Comparison of ENCODE assay signal across 1 cellular context in the genomic region with DNA sequence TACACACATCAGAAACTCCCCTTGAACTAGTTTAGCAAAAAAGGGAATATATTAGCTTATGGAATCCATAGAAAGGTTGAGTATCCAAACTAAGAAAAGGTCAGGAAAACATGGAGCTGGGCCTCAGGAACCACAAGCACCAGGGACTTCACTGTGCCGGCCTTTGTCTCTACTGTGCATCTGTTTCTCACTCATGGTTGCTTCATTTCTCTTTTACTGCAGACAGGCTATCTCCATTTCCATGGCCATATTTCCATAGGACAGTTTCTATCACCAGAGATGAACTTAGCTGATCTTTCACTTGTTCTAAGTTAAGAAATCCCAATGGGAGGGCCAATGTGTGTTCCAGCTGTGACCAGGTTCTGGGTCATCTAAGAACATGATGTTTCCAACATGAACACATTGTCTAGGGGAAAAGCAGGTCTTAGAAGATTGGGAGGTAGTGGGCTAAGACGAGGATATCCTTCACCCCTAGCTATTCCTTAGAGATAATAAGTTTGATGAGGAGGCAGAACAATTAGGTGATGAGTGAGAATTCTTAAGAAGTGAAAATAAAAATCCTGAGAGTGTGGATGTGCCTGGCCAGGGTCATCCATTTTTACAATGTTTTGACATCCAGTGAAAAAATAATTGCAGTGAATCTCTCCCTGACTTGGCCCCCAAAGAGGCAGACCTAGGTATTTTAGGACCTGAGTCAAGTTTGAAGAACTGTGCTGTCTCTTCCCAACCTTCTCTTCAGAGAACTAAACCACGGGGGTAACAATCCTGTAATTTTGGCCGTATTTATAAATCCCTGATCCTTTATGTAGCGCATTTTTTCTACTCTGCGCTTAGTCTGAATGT.
TF ChIP-seq lines count a peak whose summit lies in the region.

No MANE protein-coding gene starts in this region.

TF ChIP-seq in K562, 482 proteins besides CTCF, POLR2A, EP300 and RAD21 (continued from another document and continues in another):
- TF ChIP-seq, protein P1, sequence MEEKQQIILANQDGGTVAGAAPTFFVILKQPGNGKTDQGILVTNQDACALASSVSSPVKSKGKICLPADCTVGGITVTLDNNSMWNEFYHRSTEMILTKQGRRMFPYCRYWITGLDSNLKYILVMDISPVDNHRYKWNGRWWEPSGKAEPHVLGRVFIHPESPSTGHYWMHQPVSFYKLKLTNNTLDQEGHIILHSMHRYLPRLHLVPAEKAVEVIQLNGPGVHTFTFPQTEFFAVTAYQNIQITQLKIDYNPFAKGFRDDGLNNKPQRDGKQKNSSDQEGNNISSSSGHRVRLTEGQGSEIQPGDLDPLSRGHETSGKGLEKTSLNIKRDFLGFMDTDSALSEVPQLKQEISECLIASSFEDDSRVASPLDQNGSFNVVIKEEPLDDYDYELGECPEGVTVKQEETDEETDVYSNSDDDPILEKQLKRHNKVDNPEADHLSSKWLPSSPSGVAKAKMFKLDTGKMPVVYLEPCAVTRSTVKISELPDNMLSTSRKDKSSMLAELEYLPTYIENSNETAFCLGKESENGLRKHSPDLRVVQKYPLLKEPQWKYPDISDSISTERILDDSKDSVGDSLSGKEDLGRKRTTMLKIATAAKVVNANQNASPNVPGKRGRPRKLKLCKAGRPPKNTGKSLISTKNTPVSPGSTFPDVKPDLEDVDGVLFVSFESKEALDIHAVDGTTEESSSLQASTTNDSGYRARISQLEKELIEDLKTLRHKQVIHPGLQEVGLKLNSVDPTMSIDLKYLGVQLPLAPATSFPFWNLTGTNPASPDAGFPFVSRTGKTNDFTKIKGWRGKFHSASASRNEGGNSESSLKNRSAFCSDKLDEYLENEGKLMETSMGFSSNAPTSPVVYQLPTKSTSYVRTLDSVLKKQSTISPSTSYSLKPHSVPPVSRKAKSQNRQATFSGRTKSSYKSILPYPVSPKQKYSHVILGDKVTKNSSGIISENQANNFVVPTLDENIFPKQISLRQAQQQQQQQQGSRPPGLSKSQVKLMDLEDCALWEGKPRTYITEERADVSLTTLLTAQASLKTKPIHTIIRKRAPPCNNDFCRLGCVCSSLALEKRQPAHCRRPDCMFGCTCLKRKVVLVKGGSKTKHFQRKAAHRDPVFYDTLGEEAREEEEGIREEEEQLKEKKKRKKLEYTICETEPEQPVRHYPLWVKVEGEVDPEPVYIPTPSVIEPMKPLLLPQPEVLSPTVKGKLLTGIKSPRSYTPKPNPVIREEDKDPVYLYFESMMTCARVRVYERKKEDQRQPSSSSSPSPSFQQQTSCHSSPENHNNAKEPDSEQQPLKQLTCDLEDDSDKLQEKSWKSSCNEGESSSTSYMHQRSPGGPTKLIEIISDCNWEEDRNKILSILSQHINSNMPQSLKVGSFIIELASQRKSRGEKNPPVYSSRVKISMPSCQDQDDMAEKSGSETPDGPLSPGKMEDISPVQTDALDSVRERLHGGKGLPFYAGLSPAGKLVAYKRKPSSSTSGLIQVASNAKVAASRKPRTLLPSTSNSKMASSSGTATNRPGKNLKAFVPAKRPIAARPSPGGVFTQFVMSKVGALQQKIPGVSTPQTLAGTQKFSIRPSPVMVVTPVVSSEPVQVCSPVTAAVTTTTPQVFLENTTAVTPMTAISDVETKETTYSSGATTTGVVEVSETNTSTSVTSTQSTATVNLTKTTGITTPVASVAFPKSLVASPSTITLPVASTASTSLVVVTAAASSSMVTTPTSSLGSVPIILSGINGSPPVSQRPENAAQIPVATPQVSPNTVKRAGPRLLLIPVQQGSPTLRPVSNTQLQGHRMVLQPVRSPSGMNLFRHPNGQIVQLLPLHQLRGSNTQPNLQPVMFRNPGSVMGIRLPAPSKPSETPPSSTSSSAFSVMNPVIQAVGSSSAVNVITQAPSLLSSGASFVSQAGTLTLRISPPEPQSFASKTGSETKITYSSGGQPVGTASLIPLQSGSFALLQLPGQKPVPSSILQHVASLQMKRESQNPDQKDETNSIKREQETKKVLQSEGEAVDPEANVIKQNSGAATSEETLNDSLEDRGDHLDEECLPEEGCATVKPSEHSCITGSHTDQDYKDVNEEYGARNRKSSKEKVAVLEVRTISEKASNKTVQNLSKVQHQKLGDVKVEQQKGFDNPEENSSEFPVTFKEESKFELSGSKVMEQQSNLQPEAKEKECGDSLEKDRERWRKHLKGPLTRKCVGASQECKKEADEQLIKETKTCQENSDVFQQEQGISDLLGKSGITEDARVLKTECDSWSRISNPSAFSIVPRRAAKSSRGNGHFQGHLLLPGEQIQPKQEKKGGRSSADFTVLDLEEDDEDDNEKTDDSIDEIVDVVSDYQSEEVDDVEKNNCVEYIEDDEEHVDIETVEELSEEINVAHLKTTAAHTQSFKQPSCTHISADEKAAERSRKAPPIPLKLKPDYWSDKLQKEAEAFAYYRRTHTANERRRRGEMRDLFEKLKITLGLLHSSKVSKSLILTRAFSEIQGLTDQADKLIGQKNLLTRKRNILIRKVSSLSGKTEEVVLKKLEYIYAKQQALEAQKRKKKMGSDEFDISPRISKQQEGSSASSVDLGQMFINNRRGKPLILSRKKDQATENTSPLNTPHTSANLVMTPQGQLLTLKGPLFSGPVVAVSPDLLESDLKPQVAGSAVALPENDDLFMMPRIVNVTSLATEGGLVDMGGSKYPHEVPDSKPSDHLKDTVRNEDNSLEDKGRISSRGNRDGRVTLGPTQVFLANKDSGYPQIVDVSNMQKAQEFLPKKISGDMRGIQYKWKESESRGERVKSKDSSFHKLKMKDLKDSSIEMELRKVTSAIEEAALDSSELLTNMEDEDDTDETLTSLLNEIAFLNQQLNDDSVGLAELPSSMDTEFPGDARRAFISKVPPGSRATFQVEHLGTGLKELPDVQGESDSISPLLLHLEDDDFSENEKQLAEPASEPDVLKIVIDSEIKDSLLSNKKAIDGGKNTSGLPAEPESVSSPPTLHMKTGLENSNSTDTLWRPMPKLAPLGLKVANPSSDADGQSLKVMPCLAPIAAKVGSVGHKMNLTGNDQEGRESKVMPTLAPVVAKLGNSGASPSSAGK (IDR thresholded peaks at IDR 0.05): peak; percentile 40; the same call in 1 of the 2 replicates
- TF ChIP-seq POLR2H (tag; IDR thresholded peaks at IDR 0.05; ENCODE audit: low read depth) (no peak), ZNF76 (CRISPR knock-in tag; IDR thresholded peaks at IDR 0.05; ENCODE audit: borderline replicate concordance) (peak; percentile 27; the same call in 1 of the 2 replicates), ZNF134 (CRISPR knock-in tag; conservative IDR thresholded peaks at IDR 0.05) (0 out of 2 replicates have a peak, but pooled peaks have one; percentile 28), ZNF175 (CRISPR knock-in tag; IDR thresholded peaks at IDR 0.05; ENCODE audit: low read depth) (peak; percentile 2; the same call in 1 of the 2 replicates), ZNF212 (CRISPR knock-in tag; IDR thresholded peaks at IDR 0.05) (0 out of 2 replicates have a peak, but pooled peaks have one; percentile 75), SNIP1 (IDR thresholded peaks at IDR 0.05; ENCODE audit: low read depth) (no peak), TBL1XR1 (IDR thresholded peaks at IDR 0.05; ENCODE audit: low read length in 2 of 2) (no peak), ZEB2 (IDR thresholded peaks at IDR 0.05) (no peak), CBFA2T3 (IDR thresholded peaks at IDR 0.05) (0 out of 2 replicates have a peak, but pooled peaks have one; percentile 9), NR1H2 (CRISPR knock-in tag; IDR thresholded peaks at IDR 0.05) (no peak), ZNF766 (CRISPR knock-in tag; conservative IDR thresholded peaks at IDR 0.05) (no peak; the same call in 1 of the 2 replicates), MYC (IDR thresholded peaks at IDR 0.05; ENCODE audit: low read depth, low read length) (no peak), MYC (CRISPR knock-in tag; IDR thresholded peaks at IDR 0.05; ENCODE audit: borderline replicate concordance, low read depth) (0 out of 2 replicates have a peak, but pooled peaks have one; percentile 29), RBM34 (IDR thresholded peaks at IDR 0.05; ENCODE audit: borderline replicate concordance, insufficient read depth, low read length) (no peak), ZNF24 (IDR thresholded peaks at IDR 0.05) (no peak), SMARCC2 (IDR thresholded peaks at IDR 0.05; ENCODE audit: low read depth) (no peak), ILK (tag; IDR thresholded peaks at IDR 0.05; ENCODE audit: borderline replicate concordance, low read depth) (0 out of 2 replicates have a peak, but pooled peaks have one; percentile 0), RHOXF2B (CRISPR knock-in tag; conservative IDR thresholded peaks at IDR 0.05) (no peak), THRAP3 (IDR thresholded peaks at IDR 0.05; ENCODE audit: borderline replicate concordance) (no peak), ZNF445 (CRISPR knock-in tag; IDR thresholded peaks at IDR 0.05; ENCODE audit: low read depth) (no peak), NFXL1 (CRISPR knock-in tag; IDR thresholded peaks at IDR 0.05) (no peak), CC2D1A (IDR thresholded peaks at IDR 0.05) (no peak), SMAD1 (IDR thresholded peaks at IDR 0.05; ENCODE audit: low read depth, low read length, partially characterized antibody) (peak; percentile 21), SP1 (CRISPR knock-in tag; IDR thresholded peaks at IDR 0.05) (no peak), FOXK2 (conservative IDR thresholded peaks at IDR 0.05 in 1 of 2, IDR thresholded peaks at IDR 0.05 in 1 of 2; ENCODE audit: low read depth in 2 of 2) (no peak), RNF2 (IDR thresholded peaks at IDR 0.05) (no peak), NFYB (IDR thresholded peaks at IDR 0.05; ENCODE audit: extremely low read depth, insufficient read length) (no peak), COPS2 (conservative IDR thresholded peaks at IDR 0.05) (no peak), ESRRB (CRISPR knock-in tag; IDR thresholded peaks at IDR 0.05; ENCODE audit: borderline replicate concordance) (no peak), SMAD4 (CRISPR knock-in tag; conservative IDR thresholded peaks at IDR 0.05) (no peak), SNRNP70 (optimal IDR thresholded peaks at IDR 0.05; ENCODE audit: low read depth, low read length) (no peak), JUN (IDR thresholded peaks at IDR 0.05; ENCODE audit: borderline replicate concordance, low read depth, low read length) (no peak), JUN (CRISPR knock-in tag; IDR thresholded peaks at IDR 0.05; ENCODE audit: borderline replicate concordance) (no peak)
- TF ChIP-seq, protein P2, sequence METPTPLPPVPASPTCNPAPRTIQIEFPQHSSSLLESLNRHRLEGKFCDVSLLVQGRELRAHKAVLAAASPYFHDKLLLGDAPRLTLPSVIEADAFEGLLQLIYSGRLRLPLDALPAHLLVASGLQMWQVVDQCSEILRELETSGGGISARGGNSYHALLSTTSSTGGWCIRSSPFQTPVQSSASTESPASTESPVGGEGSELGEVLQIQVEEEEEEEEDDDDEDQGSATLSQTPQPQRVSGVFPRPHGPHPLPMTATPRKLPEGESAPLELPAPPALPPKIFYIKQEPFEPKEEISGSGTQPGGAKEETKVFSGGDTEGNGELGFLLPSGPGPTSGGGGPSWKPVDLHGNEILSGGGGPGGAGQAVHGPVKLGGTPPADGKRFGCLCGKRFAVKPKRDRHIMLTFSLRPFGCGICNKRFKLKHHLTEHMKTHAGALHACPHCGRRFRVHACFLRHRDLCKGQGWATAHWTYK (CRISPR knock-in tag; IDR thresholded peaks at IDR 0.05): peak; percentile 6; the same call in 1 of the 2 replicates
- TF ChIP-seq, protein P3, sequence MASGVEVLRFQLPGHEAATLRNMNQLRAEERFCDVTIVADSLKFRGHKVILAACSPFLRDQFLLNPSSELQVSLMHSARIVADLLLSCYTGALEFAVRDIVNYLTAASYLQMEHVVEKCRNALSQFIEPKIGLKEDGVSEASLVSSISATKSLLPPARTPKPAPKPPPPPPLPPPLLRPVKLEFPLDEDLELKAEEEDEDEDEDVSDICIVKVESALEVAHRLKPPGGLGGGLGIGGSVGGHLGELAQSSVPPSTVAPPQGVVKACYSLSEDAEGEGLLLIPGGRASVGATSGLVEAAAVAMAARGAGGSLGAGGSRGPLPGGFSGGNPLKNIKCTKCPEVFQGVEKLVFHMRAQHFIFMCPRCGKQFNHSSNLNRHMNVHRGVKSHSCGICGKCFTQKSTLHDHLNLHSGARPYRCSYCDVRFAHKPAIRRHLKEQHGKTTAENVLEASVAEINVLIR (CRISPR knock-in tag; IDR thresholded peaks at IDR 0.05): no peak
- TF ChIP-seq, protein P4, sequence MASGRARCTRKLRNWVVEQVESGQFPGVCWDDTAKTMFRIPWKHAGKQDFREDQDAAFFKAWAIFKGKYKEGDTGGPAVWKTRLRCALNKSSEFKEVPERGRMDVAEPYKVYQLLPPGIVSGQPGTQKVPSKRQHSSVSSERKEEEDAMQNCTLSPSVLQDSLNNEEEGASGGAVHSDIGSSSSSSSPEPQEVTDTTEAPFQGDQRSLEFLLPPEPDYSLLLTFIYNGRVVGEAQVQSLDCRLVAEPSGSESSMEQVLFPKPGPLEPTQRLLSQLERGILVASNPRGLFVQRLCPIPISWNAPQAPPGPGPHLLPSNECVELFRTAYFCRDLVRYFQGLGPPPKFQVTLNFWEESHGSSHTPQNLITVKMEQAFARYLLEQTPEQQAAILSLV (tag; IDR thresholded peaks at IDR 0.05): peak; percentile 39; the same call in 1 of the 2 replicates
- TF ChIP-seq, protein P5, sequence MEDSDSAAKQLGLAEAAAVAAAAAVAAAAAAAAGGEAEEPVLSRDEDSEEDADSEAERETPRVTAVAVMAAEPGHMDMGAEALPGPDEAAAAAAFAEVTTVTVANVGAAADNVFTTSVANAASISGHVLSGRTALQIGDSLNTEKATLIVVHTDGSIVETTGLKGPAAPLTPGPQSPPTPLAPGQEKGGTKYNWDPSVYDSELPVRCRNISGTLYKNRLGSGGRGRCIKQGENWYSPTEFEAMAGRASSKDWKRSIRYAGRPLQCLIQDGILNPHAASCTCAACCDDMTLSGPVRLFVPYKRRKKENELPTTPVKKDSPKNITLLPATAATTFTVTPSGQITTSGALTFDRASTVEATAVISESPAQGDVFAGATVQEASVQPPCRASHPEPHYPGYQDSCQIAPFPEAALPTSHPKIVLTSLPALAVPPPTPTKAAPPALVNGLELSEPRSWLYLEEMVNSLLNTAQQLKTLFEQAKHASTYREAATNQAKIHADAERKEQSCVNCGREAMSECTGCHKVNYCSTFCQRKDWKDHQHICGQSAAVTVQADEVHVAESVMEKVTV (CRISPR knock-in tag; IDR thresholded peaks at IDR 0.05): 0 out of 2 replicates have a peak, but pooled peaks have one; percentile 5
- TF ChIP-seq, protein P6, sequence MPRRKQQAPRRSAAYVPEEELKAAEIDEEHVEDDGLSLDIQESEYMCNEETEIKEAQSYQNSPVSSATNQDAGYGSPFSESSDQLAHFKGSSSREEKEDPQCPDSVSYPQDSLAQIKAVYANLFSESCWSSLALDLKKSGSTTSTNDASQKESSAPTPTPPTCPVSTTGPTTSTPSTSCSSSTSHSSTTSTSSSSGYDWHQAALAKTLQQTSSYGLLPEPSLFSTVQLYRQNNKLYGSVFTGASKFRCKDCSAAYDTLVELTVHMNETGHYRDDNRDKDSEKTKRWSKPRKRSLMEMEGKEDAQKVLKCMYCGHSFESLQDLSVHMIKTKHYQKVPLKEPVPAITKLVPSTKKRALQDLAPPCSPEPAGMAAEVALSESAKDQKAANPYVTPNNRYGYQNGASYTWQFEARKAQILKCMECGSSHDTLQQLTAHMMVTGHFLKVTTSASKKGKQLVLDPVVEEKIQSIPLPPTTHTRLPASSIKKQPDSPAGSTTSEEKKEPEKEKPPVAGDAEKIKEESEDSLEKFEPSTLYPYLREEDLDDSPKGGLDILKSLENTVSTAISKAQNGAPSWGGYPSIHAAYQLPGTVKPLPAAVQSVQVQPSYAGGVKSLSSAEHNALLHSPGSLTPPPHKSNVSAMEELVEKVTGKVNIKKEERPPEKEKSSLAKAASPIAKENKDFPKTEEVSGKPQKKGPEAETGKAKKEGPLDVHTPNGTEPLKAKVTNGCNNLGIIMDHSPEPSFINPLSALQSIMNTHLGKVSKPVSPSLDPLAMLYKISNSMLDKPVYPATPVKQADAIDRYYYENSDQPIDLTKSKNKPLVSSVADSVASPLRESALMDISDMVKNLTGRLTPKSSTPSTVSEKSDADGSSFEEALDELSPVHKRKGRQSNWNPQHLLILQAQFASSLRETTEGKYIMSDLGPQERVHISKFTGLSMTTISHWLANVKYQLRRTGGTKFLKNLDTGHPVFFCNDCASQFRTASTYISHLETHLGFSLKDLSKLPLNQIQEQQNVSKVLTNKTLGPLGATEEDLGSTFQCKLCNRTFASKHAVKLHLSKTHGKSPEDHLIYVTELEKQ (CRISPR knock-in tag; IDR thresholded peaks at IDR 0.05): no peak; the same call in 1 of the 2 replicates
